In genomic region chr15:68538291-68538690, GRCh38 we compare ENCODE assay signal across 30 cellular contexts. TPM values are rescaled to one million over a fixed set of nuclear protein-coding genes. Genes with fewer than 3 reads are reported as not detected.
"Had no signal": no experiment of that assay in that cellular context is flagged by ENCODE, and none has a peak within 500 bp of the region (broad histone marks: within the 10 kb centered on the region; RNA-seq: fewer than 3 reads in every experiment).

No MANE protein-coding gene starts in this region.

- H3K4me1 Mint-ChIP-seq: activated T-helper 17 cell treated with anti-CD3 and anti-CD28 coated beads, Interleukin-2, amount 50 U/mL, for 72 hours had no signal

- FAIRE-seq: bronchial epithelial cell had no signal

- H3K4me1 ChIP-seq: Peyer's patch had no signal

- H3K27ac Mint-ChIP-seq: activated CD8-positive, alpha-beta T cell treated with anti-CD3 and anti-CD28 coated beads for 36 hours; activated naive CD8-positive, alpha-beta T cell treated with anti-CD3 and anti-CD28 coated beads for 36 hours; activated T-cell treated with anti-CD3 and anti-CD28 coated beads, Interleukin-2, amount 50 U/mL, for 72 hours; activated T-helper 17 cell treated with anti-CD3 and anti-CD28 coated beads, Interleukin-2, amount 50 U/mL, for 72 hours; brain had no signal

- DNase-seq: activated CD4-positive, alpha-beta T cell treated with anti-CD3 and anti-CD28 coated beads for 1 hour; activated CD4-positive, CD25-positive, alpha-beta regulatory T cell; activated effector memory CD4-positive, alpha-beta T cell treated with anti-CD3 and anti-CD28 coated beads, Interleukin-2, amount 50 U/mL, for 16 hours; activated naive CD4-positive, alpha-beta T cell; activated naive CD4-positive, alpha-beta T cell treated with anti-CD3 and anti-CD28 coated beads, Interleukin-2, amount 50 U/mL, for 16 hours; activated T-cell treated with anti-CD3 and anti-CD28 coated beads, Interleukin-2, amount 50 U/mL, for 1 hour; amniotic stem cell; caudate nucleus; KG1; MG63; NCI-H1048; NCI-H1105 treated with DMSO at 0.1 percent for 48 hours; NCI-H187; NCI-H2029 treated with DMSO at 0.1 percent for 48 hours; NCI-H2107; NCI-H510A; NCI-H748 treated with DMSO at 0.1 percent for 48 hours; Peyer's patch; SHP77 treated with DMSO at 0.1 percent for 48 hours; SW 1271; T1000 had no signal

- H3K9me3 ChIP-seq: Peyer's patch, SJSA1 had no signal

- H3K36me3 Mint-ChIP-seq: activated naive CD8-positive, alpha-beta T cell treated with anti-CD3 and anti-CD28 coated beads for 36 hours; brain had no signal

- H3K9me3 Mint-ChIP-seq: activated naive CD8-positive, alpha-beta T cell treated with anti-CD3 and anti-CD28 coated beads for 36 hours had no signal

- H3K27ac ChIP-seq: Peyer's patch, SJSA1, WERI-Rb-1 had no signal

- H3K4me3 ChIP-seq: MG63, Peyer's patch, SJSA1 had no signal

- ATAC-seq: activated CD8-positive, alpha-beta T cell treated with anti-CD3 and anti-CD28 coated beads for 36 hours; activated T-cell treated with anti-CD3 and anti-CD28 coated beads, Interleukin-2, amount 50 U/mL, for 72 hours; PC-3 had no signal

- H3K27me3 ChIP-seq: MG63, Peyer's patch, SJSA1 had no signal

- H3K4me3 Mint-ChIP-seq: activated CD8-positive, alpha-beta T cell treated with anti-CD3 and anti-CD28 coated beads for 36 hours; activated naive CD8-positive, alpha-beta T cell treated with anti-CD3 and anti-CD28 coated beads for 36 hours; activated T-cell treated with anti-CD3 and anti-CD28 coated beads, Interleukin-2, amount 50 U/mL, for 72 hours; activated T-helper 17 cell treated with anti-CD3 and anti-CD28 coated beads, Interleukin-2, amount 50 U/mL, for 72 hours; brain had no signal

- H3K36me3 ChIP-seq: MG63, Peyer's patch, SJSA1, WERI-Rb-1 had no signal

RNA-seq across cellular contexts. Expression of gene CORO2B, which starts 40.5 kb away (rescaled TPM):
- total RNA-seq: activated CD8-positive, alpha-beta T cell treated with anti-CD3 and anti-CD28 coated beads for 36 hours; activated naive CD8-positive, alpha-beta T cell treated with anti-CD3 and anti-CD28 coated beads for 36 hours; SJSA1 had no signal
